ENCODE assay signal across 26 cellular contexts in the genomic region with DNA sequence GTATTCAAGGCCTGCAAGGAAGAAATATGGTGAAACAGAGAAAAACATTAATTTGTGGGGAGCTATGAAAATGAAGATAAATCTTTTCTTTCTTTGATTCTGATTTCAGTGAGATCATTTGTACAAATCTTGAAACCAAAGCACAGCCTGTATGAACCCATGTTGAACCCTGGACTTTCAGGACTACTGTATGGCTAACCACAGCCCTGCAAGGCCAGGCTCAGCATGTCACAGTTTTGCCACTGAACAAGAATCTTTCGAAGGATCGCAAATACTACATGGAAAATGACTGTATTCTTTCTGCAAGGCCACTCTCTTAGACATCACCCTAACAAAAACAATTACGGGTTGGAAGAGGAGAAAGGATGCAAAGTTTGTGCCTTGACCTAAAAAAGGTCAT.
A peak's percentile ranks its signal among the peaks of the same experiment; 100 is the strongest.
DNase-seq lines count a peak whose midpoint lies in the region; ATAC-seq, FAIRE-seq and TF ChIP-seq lines count a peak whose summit lies in the region.
"Had no signal": no experiment of that assay in that cellular context is flagged by ENCODE, and none has a peak within 500 bp of the region (broad histone marks: within the 10 kb centered on the region; RNA-seq: fewer than 3 reads in every experiment).

No MANE protein-coding gene starts in this region.

- no peaks in the 10 kb centered on the region for H4K20me1 ChIP-seq in KMS-11 (ENCODE audit: insufficient read depth)
- H4K20me1 ChIP-seq in GM12878 (ENCODE audit: control insufficient read depth, insufficient read depth): no peaks in the 10 kb centered on the region
- H4K20me1 ChIP-seq: BLaER1 had no signal

- intact Hi-C loops in GM12878 (cut with micrococcal nuclease; ENCODE audit: unreplicated experiment): no loop called here

- CTCF ChIA-PET in GM12878 (lab: Yijun Ruan, JAX): no interaction called here

- RAD21 ChIA-PET in GM12878 (lab: Charles Lee; ENCODE audit: unreplicated experiment): no interaction called here

- WGBS in GM12878 (ENCODE audit: insufficient coverage, insufficient replicate concordance, low lambda C conversion rate, missing lambda C conversion rate): 60% methylated on average over 3 of the region's 3 CpGs
- WGBS in small intestine, 3 donors: 88 to 97% (median 93%) methylated on average over 3 of the region's 3 CpGs

- no peak for DNase-seq in HTR-8/SVneo (ENCODE audit: insufficient read length, low spot score)
- no peak for DNase-seq in GM12878 (ENCODE audit: low read depth, low spot score)
- peak; percentile 24 for DNase-seq in small intestine
- DNase-seq in activated naive CD4-positive, alpha-beta T cell treated with anti-CD3 and anti-CD28 coated beads, Interleukin-2, amount 50 U/mL, for 16 hours: no peak
- no peak for DNase-seq in effector CD8-positive, alpha-beta T cell (lab: John Stamatoyannopoulos, UW)
- DNase-seq: 8988T; ACHN; BE2C; C1 segment of cervical spinal cord; CD4-positive, alpha-beta memory T cell; CD4-positive, CD25-positive, alpha-beta regulatory T cell; CD8-positive, alpha-beta memory T cell; COR-L47; DMS 273 treated with DMSO at 0.1 percent for 48 hours; DMS153; DMS53; DMS79; DND-41; EL; GDM1 had no signal

- SMC1A ChIA-PET in GM12878 (lab: Charles Lee; ENCODE audit: uncharacterized antibody, unreplicated experiment): no interaction called here

- no peaks in the 10 kb centered on the region for H3K27me3 ChIP-seq in KMS-11 (ENCODE audit: insufficient read depth, low read depth)
- no peaks in the 10 kb centered on the region for H3K27me3 ChIP-seq in GM12878 (replicated peaks in 1 of 2; ENCODE audit: control insufficient read depth in 2 of 2, insufficient read depth in 2 of 2, low read length in 1 of 2)
- no peaks in the 10 kb centered on the region for H3K27me3 ChIP-seq in small intestine (ENCODE audit: control insufficient read depth in 2 of 2, insufficient read depth in 2 of 2, low read length in 2 of 2)
- H3K27me3 ChIP-seq: BE2C, BLaER1 had no signal

- H2AFZ ChIP-seq in KMS-11 (ENCODE audit: low read depth) (no peak overlapping the region), GM12878 (ENCODE audit: control insufficient read depth, low read depth, low read length) (no peak overlapping the region)

- FAIRE-seq in HTR-8/SVneo (lab: Jason Lieb, UNC): peak; percentile 57
- no peak for FAIRE-seq in GM12878 (lab: Jason Lieb, UNC)
- no peak for FAIRE-seq in small intestine (lab: Jason Lieb, UNC)
- FAIRE-seq: A204.1, GM12891, GM19239 had no signal

- TF ChIP-seq EP300 in GM12878 (IDR thresholded peaks at IDR 0.05; ENCODE audit: borderline replicate concordance in 1 of 2, control insufficient read depth in 1 of 2, low read depth in 2 of 2, low read length in 2 of 2): no peak

- BruUV-seq in GM12878 (replicated peaks; lab: Mats Ljungman, UMichigan): no TSS peak

- H3K4me2 ChIP-seq in KMS-11 (peak overlapping the region; percentile 41), GM12878 (ENCODE audit: control insufficient read depth, insufficient read depth) (no peak overlapping the region)
- H3K4me2 ChIP-seq: BLaER1 had no signal

- POLR2A ChIA-PET in GM12878 (lab: Charles Lee): no interaction called here

- TF ChIP-seq POLR2A in GM12878 (IDR thresholded peaks at IDR 0.05; ENCODE audit: low read depth, low read length): no peak

- peaks cover 22% of the 10 kb centered on the region for H3K4me1 ChIP-seq in KMS-11 (ENCODE audit: low read depth, poor library complexity, severe bottlenecking)
- H3K4me1 ChIP-seq in GM12878 (ENCODE audit: control insufficient read depth, insufficient read depth, low read length): no peaks in the 10 kb centered on the region
- H3K4me1 ChIP-seq in small intestine (ENCODE audit: control insufficient read depth in 2 of 2, insufficient read depth in 1 of 2, low read depth in 1 of 2, low read length in 1 of 2): peaks cover 0 to 2% of the 10 kb centered on the region in 2 donors
- H3K4me1 ChIP-seq: BE2C, BLaER1 had no signal

- TF ChIP-seq CTCF in KMS-11 (conservative IDR thresholded peaks at IDR 0.05; ENCODE audit: low read depth, low read length) (no peak), GM12878 (IDR thresholded peaks at IDR 0.05 in 2 of 3, conservative IDR thresholded peaks at IDR 0.05 in 1 of 3; ENCODE audit: control insufficient read depth in 2 of 3, extremely low read depth in 1 of 3, insufficient read depth in 1 of 3, low read depth in 3 of 3, low read length in 3 of 3) (no peak)

- H3K9me3 ChIP-seq in GM12878 (replicated peaks; ENCODE audit: control insufficient read depth, insufficient read depth, low read length) (no peaks in the 10 kb centered on the region), small intestine (ENCODE audit: control insufficient read depth, low read depth) (no peaks in the 10 kb centered on the region)
- H3K9me3 ChIP-seq: BE2C, BLaER1 had no signal

- H3K27ac ChIP-seq in KMS-11 (no peak overlapping the region), GM12878 (ENCODE audit: control insufficient read depth, insufficient read depth) (no peak overlapping the region), small intestine (ENCODE audit: low read depth in 1 of 2, low read length in 1 of 2) (no peak overlapping the region)
- H3K27ac ChIP-seq: BLaER1 had no signal

- in situ Hi-C loops in GM12878 (cut with MboI): no loop called here

- no peak for ATAC-seq in GM12878
- no peak for ATAC-seq in esophagus mucosa

- H3K79me2 ChIP-seq in KMS-11 (ENCODE audit: insufficient read depth, low read depth) (no peaks in the 10 kb centered on the region), GM12878 (ENCODE audit: control insufficient read depth, insufficient read depth, low read length) (no peaks in the 10 kb centered on the region)

- no peaks in the 10 kb centered on the region for H3K36me3 ChIP-seq in KMS-11 (ENCODE audit: insufficient read depth)
- no peaks in the 10 kb centered on the region for H3K36me3 ChIP-seq in GM12878 (ENCODE audit: control insufficient read depth in 2 of 2, insufficient read depth in 2 of 2, low read length in 1 of 2)
- H3K36me3 ChIP-seq in small intestine (ENCODE audit: control insufficient read depth in 2 of 2, insufficient read depth in 2 of 2, low read length in 2 of 2): no peaks in the 10 kb centered on the region
- H3K36me3 ChIP-seq: BE2C, BLaER1 had no signal

- H3K9ac ChIP-seq in KMS-11: no peak overlapping the region
- no peak overlapping the region for H3K9ac ChIP-seq in GM12878 (ENCODE audit: control insufficient read depth, insufficient read depth, low read length)
- H3K9ac ChIP-seq: BLaER1 had no signal

- TF ChIP-seq RAD21 in GM12878 (IDR thresholded peaks at IDR 0.05; ENCODE audit: insufficient read depth, low read depth, low read length): no peak

- H3K4me3 ChIP-seq in KMS-11 (IDR thresholded peaks at IDR 0.05; ENCODE audit: insufficient read depth, low read depth, low read length) (no peak overlapping the region), GM12878 (no peak overlapping the region), small intestine (ENCODE audit: low read depth in 1 of 2, low read length in 2 of 2) (no peak overlapping the region)
- H3K4me3 ChIP-seq: BLaER1 had no signal

TF ChIP-seq in GM12878, 131 proteins besides CTCF, POLR2A, EP300 and RAD21:
- peak; percentile 42 for TF ChIP-seq RUNX3 (IDR thresholded peaks at IDR 0.05; ENCODE audit: low read length)
- TF ChIP-seq BMI1 (IDR thresholded peaks at IDR 0.05; ENCODE audit: borderline replicate concordance): no peak
